ENCODE assay signal across 14 cellular contexts in genomic region chr4:2272026-2272827, GRCh38.
"Had no signal": no experiment of that assay in that cellular context is flagged by ENCODE, and none has a peak within 500 bp of the region (broad histone marks: within the 10 kb centered on the region; RNA-seq: fewer than 3 reads in every experiment).

No MANE protein-coding gene starts in this region.

- H3K4me1 Mint-ChIP-seq: activated naive CD8-positive, alpha-beta T cell treated with anti-CD3 and anti-CD28 coated beads for 36 hours had no signal

- H3K9me3 ChIP-seq: esophagus squamous epithelium, pancreas, tibial nerve, uterus had no signal

- H3K27ac Mint-ChIP-seq: activated CD4-positive, alpha-beta T cell treated with anti-CD3 and anti-CD28 coated beads, Interleukin-2, amount 10 ng/mL, durations not matched to agents 7 days and 5 days; activated naive CD8-positive, alpha-beta T cell treated with anti-CD3 and anti-CD28 coated beads for 36 hours had no signal

- H3K27me3 ChIP-seq: brain microvascular endothelial cell, esophagus squamous epithelium, pancreas, tibial nerve, uterus had no signal

- DNase-seq: activated CD4-positive, alpha-beta T cell treated with anti-CD3 and anti-CD28 coated beads, Interleukin-2, amount 10 ng/mL, durations not matched to agents 7 days and 5 days; activated CD8-positive, alpha-beta memory T cell treated with anti-CD3 and anti-CD28 coated beads for 24 hours; activated naive CD8-positive, alpha-beta T cell treated with anti-CD3 and anti-CD28 coated beads for 36 hours; anterior cingulate cortex; brain microvascular endothelial cell; esophagus squamous epithelium; immature natural killer cell; left colon; midbrain; stimulated activated CD4-positive, alpha-beta T cell treated with anti-CD3 and anti-CD28 coated beads, Interleukin-2, amount 100 ng/mL, for 48 hours; stimulated activated naive CD4-positive, alpha-beta T cell; uterus had no signal

- H3K4me3 Mint-ChIP-seq: activated CD4-positive, alpha-beta T cell treated with anti-CD3 and anti-CD28 coated beads, Interleukin-2, amount 10 ng/mL, durations not matched to agents 7 days and 5 days; activated naive CD8-positive, alpha-beta T cell treated with anti-CD3 and anti-CD28 coated beads for 36 hours had no signal

- H3K36me3 Mint-ChIP-seq: activated naive CD8-positive, alpha-beta T cell treated with anti-CD3 and anti-CD28 coated beads for 36 hours had no signal

- H3K27me3 Mint-ChIP-seq: activated CD4-positive, alpha-beta T cell treated with anti-CD3 and anti-CD28 coated beads, Interleukin-2, amount 10 ng/mL, durations not matched to agents 7 days and 5 days; activated naive CD8-positive, alpha-beta T cell treated with anti-CD3 and anti-CD28 coated beads for 36 hours had no signal

- ATAC-seq: left colon, pancreas had no signal

- H3K4me3 ChIP-seq: esophagus squamous epithelium, pancreas, tibial nerve, uterus had no signal

- H3K9me3 Mint-ChIP-seq: activated CD4-positive, alpha-beta T cell treated with anti-CD3 and anti-CD28 coated beads, Interleukin-2, amount 10 ng/mL, durations not matched to agents 7 days and 5 days; activated naive CD8-positive, alpha-beta T cell treated with anti-CD3 and anti-CD28 coated beads for 36 hours; immature natural killer cell had no signal

- H3K27ac ChIP-seq: brain microvascular endothelial cell, esophagus squamous epithelium, pancreas, tibial nerve, uterus had no signal

- H3K4me1 ChIP-seq: pancreas, tibial nerve, uterus had no signal

- H3K36me3 ChIP-seq: brain microvascular endothelial cell, pancreas, uterus had no signal
